ENCODE assay signal across 14 cellular contexts in the genomic region with DNA sequence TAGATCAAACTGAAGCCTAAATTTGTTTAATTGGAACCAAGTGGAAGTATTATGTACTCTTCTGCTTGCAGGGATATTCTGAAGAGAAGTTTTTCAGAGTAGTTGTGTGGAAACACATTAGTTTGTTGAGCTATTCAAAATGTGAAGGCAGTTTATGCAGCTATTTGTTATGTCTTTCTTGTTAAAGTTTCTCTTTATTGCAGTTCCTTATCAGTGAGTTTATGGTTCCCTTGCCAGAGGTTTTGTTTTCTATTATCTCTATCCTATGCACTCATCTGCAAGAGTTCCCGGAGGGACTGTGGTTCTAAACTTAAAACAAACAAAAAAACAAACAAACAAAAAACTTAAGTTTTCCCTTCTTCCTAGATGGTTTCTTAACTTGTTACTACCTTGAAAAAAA.
"Had no signal": no experiment of that assay in that cellular context is flagged by ENCODE, and none has a peak within 500 bp of the region (broad histone marks: within the 10 kb centered on the region; RNA-seq: fewer than 3 reads in every experiment).

No MANE protein-coding gene starts in this region.

- H3K4me3 Mint-ChIP-seq: activated T-helper 17 cell treated with anti-CD3 and anti-CD28 coated beads, Interleukin-2, amount 50 U/mL, for 72 hours; naive B cell; T-helper 1 cell treated with Interleukin-12 subunit alpha and Interleukin-12 subunit beta and Interleukin-4 antibody, amounts not matched to agents 30 μg/mL and 1 μg/mL, for 36 hours had no signal

- ATAC-seq: activated T-helper 17 cell treated with anti-CD3 and anti-CD28 coated beads, Interleukin-2, amount 50 U/mL, for 72 hours; foreskin keratinocyte; pancreas had no signal

- H3K27me3 ChIP-seq: ascending aorta, breast epithelium, foreskin keratinocyte, pancreas, tibial nerve, uterus had no signal

- H3K36me3 ChIP-seq: breast epithelium, uterus had no signal

- H3K27ac ChIP-seq: ascending aorta, breast epithelium, foreskin keratinocyte, pancreas, uterus had no signal

- H3K4me1 ChIP-seq: ascending aorta, breast epithelium, uterus had no signal

- H3K4me3 ChIP-seq: ascending aorta, breast epithelium, pancreas, tibial nerve, uterus had no signal

- DNase-seq: activated CD4-positive, CD25-positive, alpha-beta regulatory T cell treated with anti-CD3 and anti-CD28 coated beads, Interleukin-2, amount 50 U/mL, for 72 hours; activated naive CD4-positive, alpha-beta T cell treated with Interleukin-2 at 50 U/mL for 16 hours; activated T-cell treated with anti-CD3 and anti-CD28 coated beads for 4 hours; foreskin keratinocyte; naive B cell; pancreas; stimulated activated CD4-positive, alpha-beta T cell treated with anti-CD3 and anti-CD28 coated beads, Interleukin-1b, Interleukin-23, amount 100 ng/mL, for 48 hours; uterus had no signal

- H3K27ac Mint-ChIP-seq: activated T-helper 17 cell treated with anti-CD3 and anti-CD28 coated beads, Interleukin-2, amount 50 U/mL, for 72 hours; T-helper 1 cell treated with Interleukin-12 subunit alpha and Interleukin-12 subunit beta and Interleukin-4 antibody, amounts not matched to agents 30 μg/mL and 1 μg/mL, for 36 hours had no signal

- H3K27me3 Mint-ChIP-seq: activated T-helper 17 cell treated with anti-CD3 and anti-CD28 coated beads, Interleukin-2, amount 50 U/mL, for 72 hours; naive B cell had no signal

- H3K9me3 Mint-ChIP-seq: activated T-helper 17 cell treated with anti-CD3 and anti-CD28 coated beads, Interleukin-2, amount 50 U/mL, for 72 hours; naive B cell; T-helper 1 cell treated with Interleukin-12 subunit alpha and Interleukin-12 subunit beta and Interleukin-4 antibody, amounts not matched to agents 30 μg/mL and 1 μg/mL, for 36 hours had no signal

- FAIRE-seq: endothelial cell of umbilical vein, pancreas had no signal

- H3K9me3 ChIP-seq: ascending aorta, breast epithelium, pancreas, tibial nerve, uterus had no signal
